Comparison of ENCODE assay signal across 1 cellular context in the genomic region with DNA sequence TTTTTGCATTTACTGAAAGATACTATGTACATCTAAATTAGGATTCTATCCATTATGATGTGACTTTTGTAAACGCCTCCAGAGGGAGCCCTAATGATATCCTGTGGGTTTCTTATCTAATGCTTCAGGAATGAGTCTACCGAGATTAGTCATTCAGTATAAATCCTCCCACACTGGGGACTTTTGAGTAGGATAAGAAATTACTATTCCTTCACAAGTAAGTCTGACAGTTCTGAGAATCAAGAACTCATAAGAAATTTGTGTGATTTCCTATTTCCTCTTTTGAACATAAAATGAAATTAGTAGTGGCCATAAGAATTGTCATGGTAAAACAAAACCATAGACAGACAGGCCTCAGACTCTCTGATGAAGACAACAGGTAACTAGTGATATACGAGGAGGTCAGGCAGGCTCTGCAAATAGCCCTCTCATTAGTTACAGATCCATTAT.
TF ChIP-seq lines count a peak whose summit lies in the region.

No MANE protein-coding gene starts in this region.

TF ChIP-seq in WTC11, 78 proteins besides CTCF, POLR2A, EP300 and RAD21 (continued from another document):
- TF ChIP-seq ATF3 (CRISPR knock-in tag; conservative IDR thresholded peaks at IDR 0.05) (no peak), ERG (CRISPR knock-in tag; IDR thresholded peaks at IDR 0.05) (no peak), FOXP1 (CRISPR knock-in tag; IDR thresholded peaks at IDR 0.05; ENCODE audit: borderline replicate concordance) (no peak), ZBTB21 (CRISPR knock-in tag; IDR thresholded peaks at IDR 0.05; ENCODE audit: borderline replicate concordance) (no peak), PRDM15 (CRISPR knock-in tag; IDR thresholded peaks at IDR 0.05) (no peak)
